12 cellular contexts compared by ENCODE assay signal in genomic region chr4:112894951-112895350, GRCh38.
"Had no signal": no experiment of that assay in that cellular context is flagged by ENCODE, and none has a peak within 500 bp of the region (broad histone marks: within the 10 kb centered on the region; RNA-seq: fewer than 3 reads in every experiment).

No MANE protein-coding gene starts in this region.

- H3K36me3 ChIP-seq: ascending aorta, left ventricle myocardium inferior, ovary, right lobe of liver, upper lobe of left lung had no signal

- H3K27ac Mint-ChIP-seq: stimulated activated naive CD8-positive, alpha-beta T cell treated with anti-CD3 and anti-CD28 coated beads, Interleukin-15, Interleukin-2, amounts not matched to agents 100 ng/mL and 50 ng/mL, for 24 hours had no signal

- DNase-seq: activated CD4-positive, CD25-positive, alpha-beta regulatory T cell treated with anti-CD3 and anti-CD28 coated beads, Interleukin-2, amount 50 U/mL, for 72 hours; activated naive CD4-positive, alpha-beta T cell; left ventricle myocardium inferior; mesenchymal stem cell; ovary; right lobe of liver; T-helper 9 cell; testis; upper lobe of left lung had no signal

- ATAC-seq: esophagus mucosa, right lobe of liver had no signal

- H3K9me3 Mint-ChIP-seq: stimulated activated naive CD8-positive, alpha-beta T cell treated with anti-CD3 and anti-CD28 coated beads, Interleukin-15, Interleukin-2, amounts not matched to agents 100 ng/mL and 50 ng/mL, for 24 hours had no signal

- H3K4me3 Mint-ChIP-seq: stimulated activated naive CD8-positive, alpha-beta T cell treated with anti-CD3 and anti-CD28 coated beads, Interleukin-15, Interleukin-2, amounts not matched to agents 100 ng/mL and 50 ng/mL, for 24 hours had no signal

- H3K27me3 ChIP-seq: ascending aorta, ovary, right lobe of liver, testis, upper lobe of left lung had no signal

- H3K4me3 ChIP-seq: ascending aorta, left ventricle myocardium inferior, ovary, right lobe of liver, testis, upper lobe of left lung had no signal

- H3K4me1 ChIP-seq: ascending aorta, left ventricle myocardium inferior, testis, upper lobe of left lung had no signal

- H3K9me3 ChIP-seq: ascending aorta, left ventricle myocardium inferior, ovary, right lobe of liver, testis, upper lobe of left lung had no signal

- H3K27ac ChIP-seq: ascending aorta, ovary, right lobe of liver, testis, upper lobe of left lung had no signal
